Comparison of ENCODE assay signal across 21 cellular contexts in the genomic region with DNA sequence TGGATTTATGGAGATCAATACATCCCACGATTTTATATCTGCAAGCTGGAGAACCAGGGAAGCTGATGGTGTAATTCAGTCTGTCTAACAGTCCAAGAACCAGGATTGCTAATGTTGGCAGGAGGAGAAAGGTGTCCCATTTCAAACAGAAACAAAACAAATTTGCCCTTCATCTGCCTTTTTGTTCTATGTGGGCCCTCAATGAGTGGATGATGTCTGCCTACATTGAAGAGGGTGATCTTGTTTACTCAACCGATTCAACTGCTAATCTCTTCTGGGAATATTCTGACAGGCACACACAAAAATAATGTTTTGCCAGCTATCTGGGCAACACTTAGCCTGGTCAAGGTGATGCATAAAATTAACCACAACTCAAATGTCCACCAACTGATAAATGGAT.
"Had no signal": no experiment of that assay in that cellular context is flagged by ENCODE, and none has a peak within 500 bp of the region (broad histone marks: within the 10 kb centered on the region; RNA-seq: fewer than 3 reads in every experiment).

No MANE protein-coding gene starts in this region.

- H3K4me1 ChIP-seq: esophagus squamous epithelium, neural progenitor cell, thyroid gland had no signal

- H3K27me3 ChIP-seq: body of pancreas, esophagus squamous epithelium, neural progenitor cell, thyroid gland had no signal

- DNase-seq: activated CD4-positive, alpha-beta T cell treated with anti-CD3 and anti-CD28 coated beads, Interleukin-2, amount 50 U/mL, for 1 hour; activated CD8-positive, alpha-beta memory T cell treated with anti-CD3 and anti-CD28 coated beads, Interleukin-2, amount 50 U/mL, for 4 hours; activated naive CD4-positive, alpha-beta T cell treated with anti-CD3 and anti-CD28 coated beads for 36 hours; activated T-cell treated with anti-CD3 and anti-CD28 coated beads, Interleukin-2, amount 50 U/mL, for 4 hours; body of pancreas; dermis blood vessel endothelial cell; effector memory CD8-positive, alpha-beta T cell; esophagus squamous epithelium; immature natural killer cell; kidney glomerular epithelial cell; left ventricle myocardium superior; mesenchymal stem cell; mucosa of descending colon; naive B cell; stimulated activated CD4-positive, alpha-beta T cell treated with anti-CD3 and anti-CD28 coated beads, Interleukin-12 subunit alpha, Interleukin-12 subunit beta, amount 100 ng/mL, for 4 hours; stimulated activated CD4-positive, alpha-beta T cell treated with anti-CD3 and anti-CD28 coated beads, Interleukin-2, amount 100 ng/mL, for 24 hours; stimulated activated naive CD4-positive, alpha-beta T cell treated with Interleukin-2 at 50 U/mL for 16 hours; thyroid gland had no signal

- H3K4me3 Mint-ChIP-seq: activated naive CD4-positive, alpha-beta T cell treated with anti-CD3 and anti-CD28 coated beads for 36 hours; activated T-cell treated with anti-CD3 and anti-CD28 coated beads, Interleukin-2, amount 50 U/mL, for 4 hours; effector memory CD8-positive, alpha-beta T cell; immature natural killer cell; naive B cell; neural progenitor cell had no signal

- H3K27me3 Mint-ChIP-seq: progenitor cell of endocrine pancreas had no signal

- H3K4me1 Mint-ChIP-seq: immature natural killer cell, naive B cell, neural progenitor cell had no signal

- H2AFZ ChIP-seq: neural progenitor cell had no signal

- H3K9me3 ChIP-seq: body of pancreas, esophagus squamous epithelium, mucosa of descending colon, thyroid gland had no signal

- H3K9me3 Mint-ChIP-seq: activated naive CD4-positive, alpha-beta T cell treated with anti-CD3 and anti-CD28 coated beads for 36 hours; activated T-cell treated with anti-CD3 and anti-CD28 coated beads, Interleukin-2, amount 50 U/mL, for 4 hours; effector memory CD8-positive, alpha-beta T cell; neural progenitor cell had no signal

- H3K36me3 ChIP-seq: esophagus squamous epithelium, neural progenitor cell, thyroid gland had no signal

- H3K4me3 ChIP-seq: body of pancreas, esophagus squamous epithelium, mucosa of descending colon, neural progenitor cell, thyroid gland had no signal

- H3K4me2 ChIP-seq: neural progenitor cell had no signal

- ATAC-seq: activated CD4-positive, CD25-positive, alpha-beta regulatory T cell treated with anti-CD3 and anti-CD28 coated beads, Interleukin-2, amount 50 U/mL, for 24 hours; activated T-cell treated with anti-CD3 and anti-CD28 coated beads, Interleukin-2, amount 50 U/mL, for 4 hours; body of pancreas; effector memory CD8-positive, alpha-beta T cell; left ventricle myocardium superior; mucosa of descending colon had no signal

- H3K9ac ChIP-seq: neural progenitor cell had no signal

- H3K27ac ChIP-seq: body of pancreas, esophagus squamous epithelium, neural progenitor cell, thyroid gland had no signal

- H3K36me3 Mint-ChIP-seq: immature natural killer cell, naive B cell, neural progenitor cell had no signal

- H3K27ac Mint-ChIP-seq: activated naive CD4-positive, alpha-beta T cell treated with anti-CD3 and anti-CD28 coated beads for 36 hours; effector memory CD8-positive, alpha-beta T cell; immature natural killer cell; naive B cell; neural progenitor cell; progenitor cell of endocrine pancreas had no signal
